In the genomic region with DNA sequence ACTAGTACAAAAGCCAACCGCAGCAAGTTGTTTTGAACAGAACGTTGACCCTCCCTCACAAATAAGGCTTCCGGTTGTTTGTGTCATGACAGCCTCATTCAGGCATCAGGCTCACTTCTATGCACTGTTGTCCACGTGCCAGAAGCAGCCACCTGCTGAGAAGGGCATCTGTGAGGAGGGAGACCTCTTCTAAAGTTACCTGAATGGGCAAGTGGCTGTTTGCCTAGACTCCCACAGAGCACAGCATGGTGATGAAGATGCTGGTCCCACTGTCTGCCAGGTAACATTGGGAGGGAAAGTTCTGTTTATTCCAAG, we compare ENCODE assay signal across 11 cellular contexts.
DNase-seq lines count a peak whose midpoint lies in the region; ATAC-seq and TF ChIP-seq lines count a peak whose summit lies in the region.
"Had no signal": no experiment of that assay in that cellular context is flagged by ENCODE, and none has a peak within 500 bp of the region (broad histone marks: within the 10 kb centered on the region; RNA-seq: fewer than 3 reads in every experiment).

No MANE protein-coding gene starts in this region.

- no peak overlapping the region for H3K27ac Mint-ChIP-seq in Calu3 (ENCODE audit: unreplicated experiment)

- H2AFZ ChIP-seq in neuronal stem cell (ENCODE audit: low read length): no peak overlapping the region
- H2AFZ ChIP-seq: neural progenitor cell had no signal

- no peak overlapping the region for H4K91ac ChIP-seq in neuronal stem cell (ENCODE audit: low read depth, low read length, poor library complexity)

- peak overlapping the region in 2 of 4 donors; percentile 34 to 47 for H3K27ac ChIP-seq in body of pancreas
- no peak overlapping the region for H3K27ac ChIP-seq in neuronal stem cell (replicated peaks; ENCODE audit: low read length)
- H3K27ac ChIP-seq: neural progenitor cell had no signal

- H2BK5ac ChIP-seq in neuronal stem cell (ENCODE audit: low read length): no peak overlapping the region

- TF ChIP-seq POLR2A in body of pancreas (IDR thresholded peaks at IDR 0.05): no peak

- peaks cover 7% of the 10 kb centered on the region for H3K4me1 ChIP-seq in body of pancreas
- peaks cover 0 to 18% of the 10 kb centered on the region in 2 donors for H3K4me1 ChIP-seq in neuronal stem cell (ENCODE audit: control insufficient read depth in 2 of 2, insufficient read depth in 1 of 2, low read depth in 1 of 2, low read length in 2 of 2)

- intact Hi-C loops in Calu3 (cut with micrococcal nuclease; ENCODE audit: unreplicated experiment): loop anchor here (5.0 to 10.0 kb wide), 2 partner anchors 37 to 150 kb away; no protein-coding TSS in a partner anchor
- intact Hi-C loops in body of pancreas (cut with DNase I): no loop called here

- H3K27me3 ChIP-seq in body of pancreas: no peaks in the 10 kb centered on the region
- no peaks in the 10 kb centered on the region for H3K27me3 ChIP-seq in neuronal stem cell (ENCODE audit: control insufficient read depth in 3 of 3, insufficient read depth in 3 of 3, low read depth in 1 of 3, low read length in 3 of 3)
- H3K27me3 ChIP-seq: neural progenitor cell had no signal

- H3K4me2 ChIP-seq in neuronal stem cell (ENCODE audit: insufficient read depth, low read length, poor library complexity, severe bottlenecking): no peak overlapping the region
- H3K4me2 ChIP-seq: neural progenitor cell had no signal

- DNase-seq in Calu3 (no peak), NCI-H2029 (lab: John Stamatoyannopoulos, UW) (peak; percentile 54), body of pancreas (no peak), neuronal stem cell (ENCODE audit: low spot score) (no peak), NCI-H1694 treated with DMSO at 0.1 percent for 48 hours (lab: John Stamatoyannopoulos, UW) (no peak), OCI-M1 (lab: John Stamatoyannopoulos, UW) (no peak), NCI-H187 (lab: John Stamatoyannopoulos, UW) (no peak)
- DNase-seq: GF-D8, NCI-H2081 treated with DMSO at 0.1 percent for 48 hours had no signal

- H3K4me1 Mint-ChIP-seq in Calu3 (ENCODE audit: low read depth, unreplicated experiment): peaks cover 56% of the 10 kb centered on the region

- ATAC-seq in body of pancreas: peak; percentile 15
- no peak for ATAC-seq in GM18498 (IDR thresholded peaks at IDR 0.05; ENCODE audit: unreplicated experiment)

- H3K36me3 ChIP-seq in body of pancreas (replicated peaks in 1 of 2; ENCODE audit: insufficient read depth in 1 of 2, low read depth in 2 of 2) (no peaks in the 10 kb centered on the region), neuronal stem cell (replicated peaks in 1 of 2; ENCODE audit: control insufficient read depth in 2 of 2, insufficient read depth in 2 of 2, low read length in 2 of 2) (no peaks in the 10 kb centered on the region)
- H3K36me3 ChIP-seq: neural progenitor cell had no signal

- H3K9me3 ChIP-seq in body of pancreas (no peaks in the 10 kb centered on the region), neuronal stem cell (replicated peaks in 1 of 2; ENCODE audit: control insufficient read depth in 2 of 2, insufficient read depth in 1 of 2, low read depth in 1 of 2, low read length in 2 of 2) (no peaks in the 10 kb centered on the region)

- no peak overlapping the region for H4K8ac ChIP-seq in neuronal stem cell (ENCODE audit: low read depth, low read length)

- 56% methylated on average over 4 of the region's 4 CpGs; no CpG with 5 or more reads in 1 of the 2 donors for WGBS in body of pancreas, 2 donors
- WGBS in neuronal stem cell (ENCODE audit: extremely low coverage in 2 of 2, insufficient read length in 2 of 2, insufficient replicate concordance in 1 of 2), 2 donors: no CpG with 5 or more reads among the region's 4 CpGs

- H3K9ac ChIP-seq in neuronal stem cell (ENCODE audit: low read depth, low read length, poor library complexity): no peak overlapping the region
- H3K9ac ChIP-seq: neural progenitor cell had no signal

- no peak overlapping the region for H2BK15ac ChIP-seq in neuronal stem cell (ENCODE audit: low read length)

- CTCF ChIA-PET in Calu3 (lab: Charles Lee): interaction anchor here (0.5 to 2.0 kb wide), 2 partner anchors 99 to 311 kb away, joined by 3 to 6 read pairs; no protein-coding TSS in a partner anchor

- no peak overlapping the region for H3K14ac ChIP-seq in neuronal stem cell (ENCODE audit: low read length)

- no peak overlapping the region for H2AK5ac ChIP-seq in neuronal stem cell (ENCODE audit: low read depth, low read length)

- peaks cover 65% of the 10 kb centered on the region for H3K36me3 Mint-ChIP-seq in Calu3 (ENCODE audit: insufficient read depth, unreplicated experiment)
- H3K36me3 Mint-ChIP-seq: neural progenitor cell had no signal

- no peak overlapping the region for H3K4me3 ChIP-seq in body of pancreas
- H3K4me3 ChIP-seq in neuronal stem cell (ENCODE audit: low read length in 2 of 2): no peak overlapping the region
- H3K4me3 ChIP-seq: neural progenitor cell had no signal

- H3K9me3 Mint-ChIP-seq in Calu3 (ENCODE audit: low read depth, unreplicated experiment): no peaks in the 10 kb centered on the region
- H3K9me3 Mint-ChIP-seq: neural progenitor cell had no signal

- no peak overlapping the region for H2BK12ac ChIP-seq in neuronal stem cell (ENCODE audit: low read length)

- H3K23ac ChIP-seq in neuronal stem cell (ENCODE audit: low read depth, low read length, poor library complexity): no peak overlapping the region

- no peaks in the 10 kb centered on the region for H3K27me3 Mint-ChIP-seq in Calu3 (ENCODE audit: unreplicated experiment)

- H3K79me1 ChIP-seq in neuronal stem cell (ENCODE audit: low read depth, low read length): no peaks in the 10 kb centered on the region

- no peak overlapping the region for H2BK120ac ChIP-seq in neuronal stem cell (ENCODE audit: low read depth, low read length)

- TF ChIP-seq CTCF in Calu3 (IDR thresholded peaks at IDR 0.05; ENCODE audit: unreplicated experiment) (no peak), body of pancreas (IDR thresholded peaks at IDR 0.05) (no peak)

- peak overlapping the region; percentile 27 for H3K4me3 Mint-ChIP-seq in Calu3 (ENCODE audit: low read depth, unreplicated experiment)
- H3K4me3 Mint-ChIP-seq: neural progenitor cell had no signal

- peak overlapping the region; percentile 41 for H3K18ac ChIP-seq in neuronal stem cell (ENCODE audit: low read length)

- no peak overlapping the region for H3K4ac ChIP-seq in neuronal stem cell (ENCODE audit: low read length)

- no TSS peak for BruUV-seq in Calu3 (replicated peaks; lab: Mats Ljungman, UMichigan)
